ENCODE assay signal across 1 cellular context in the genomic region with DNA sequence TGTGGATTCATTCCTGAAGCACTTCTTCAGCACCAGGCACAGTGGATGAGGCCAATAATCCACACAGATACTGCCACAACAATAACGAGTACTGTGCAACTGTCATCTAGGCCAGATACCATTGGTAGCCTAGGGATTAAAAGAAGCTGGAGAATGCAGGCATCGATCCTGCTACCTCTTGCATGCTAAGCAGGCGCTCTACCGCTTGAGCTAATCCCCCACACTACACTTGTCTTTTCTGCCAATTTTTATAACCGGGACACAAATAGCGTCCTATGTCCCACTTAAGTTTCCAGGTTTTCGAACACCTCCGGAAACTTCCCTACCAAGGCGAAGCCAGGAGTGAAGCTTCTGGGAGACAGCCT.
TF ChIP-seq lines count a peak whose summit lies in the region.

No MANE protein-coding gene starts in this region.

TF ChIP-seq in H1, 55 proteins besides CTCF, POLR2A, EP300 and RAD21:
- TF ChIP-seq TBP (IDR thresholded peaks at IDR 0.05; ENCODE audit: low read depth, low read length) = peak; percentile 90
TF ChIP-seq in H1: peak in this region for 1; not testable (repeated sequence) for 54.
